ENCODE assay signal across 1 cellular context in the genomic region with DNA sequence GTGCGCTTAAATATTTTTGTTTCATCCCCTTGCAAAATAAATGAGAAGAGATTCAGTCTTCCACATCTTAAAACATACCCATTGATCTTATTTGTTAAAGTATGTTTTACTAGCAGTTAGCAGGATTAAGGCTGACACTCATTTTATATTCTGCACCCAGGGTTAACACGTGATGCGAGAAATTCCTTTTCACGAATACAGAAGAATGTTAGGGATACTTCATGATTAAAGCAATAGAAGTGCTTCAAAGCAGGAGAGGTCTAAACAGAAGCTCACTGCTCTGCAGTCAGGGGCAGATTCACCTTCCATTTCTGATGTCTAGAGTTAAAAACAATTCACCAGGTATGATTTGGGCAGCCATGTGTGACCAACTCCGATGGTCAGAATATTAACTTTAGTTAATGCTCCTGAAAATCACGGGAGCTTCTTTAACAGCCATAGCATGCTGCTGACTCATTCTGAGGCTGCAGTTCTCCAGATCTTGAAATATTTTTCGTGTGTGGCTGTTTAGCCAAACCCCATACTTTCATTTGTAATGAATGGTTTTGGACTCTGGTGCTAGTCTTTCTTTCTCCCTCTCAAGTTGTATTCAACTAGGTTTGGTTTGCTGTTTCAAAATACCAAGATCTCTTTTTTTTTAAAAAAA.
TF ChIP-seq lines count a peak whose summit lies in the region.

No MANE protein-coding gene starts in this region.

TF ChIP-seq in IMR-90, 13 proteins besides CTCF, POLR2A, EP300 and RAD21:
- TF ChIP-seq MXI1 (IDR thresholded peaks at IDR 0.05; ENCODE audit: borderline replicate concordance, low read depth, low read length) (0 out of 2 replicates have a peak, but pooled peaks have one; percentile 18), RFX5 (IDR thresholded peaks at IDR 0.05; ENCODE audit: low read depth, low read length) (no peak), FOS (IDR thresholded peaks at IDR 0.05; ENCODE audit: low read depth, low read length) (peak; percentile 44; the same call in 1 of the 2 replicates), MAFK (IDR thresholded peaks at IDR 0.05; ENCODE audit: low read depth, low read length) (peak; percentile 55; the same call in 1 of the 2 replicates), BHLHE40 (IDR thresholded peaks at IDR 0.05; ENCODE audit: low read depth, low read length) (peak; percentile 59), NFE2L2 (IDR thresholded peaks at IDR 0.05; ENCODE audit: low read depth, low read length) (peak; percentile 97)
- TF ChIP-seq, protein P1, sequence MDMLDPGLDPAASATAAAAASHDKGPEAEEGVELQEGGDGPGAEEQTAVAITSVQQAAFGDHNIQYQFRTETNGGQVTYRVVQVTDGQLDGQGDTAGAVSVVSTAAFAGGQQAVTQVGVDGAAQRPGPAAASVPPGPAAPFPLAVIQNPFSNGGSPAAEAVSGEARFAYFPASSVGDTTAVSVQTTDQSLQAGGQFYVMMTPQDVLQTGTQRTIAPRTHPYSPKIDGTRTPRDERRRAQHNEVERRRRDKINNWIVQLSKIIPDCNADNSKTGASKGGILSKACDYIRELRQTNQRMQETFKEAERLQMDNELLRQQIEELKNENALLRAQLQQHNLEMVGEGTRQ (IDR thresholded peaks at IDR 0.05; ENCODE audit: low read depth, low read length), result no peak
- TF ChIP-seq, protein P2, sequence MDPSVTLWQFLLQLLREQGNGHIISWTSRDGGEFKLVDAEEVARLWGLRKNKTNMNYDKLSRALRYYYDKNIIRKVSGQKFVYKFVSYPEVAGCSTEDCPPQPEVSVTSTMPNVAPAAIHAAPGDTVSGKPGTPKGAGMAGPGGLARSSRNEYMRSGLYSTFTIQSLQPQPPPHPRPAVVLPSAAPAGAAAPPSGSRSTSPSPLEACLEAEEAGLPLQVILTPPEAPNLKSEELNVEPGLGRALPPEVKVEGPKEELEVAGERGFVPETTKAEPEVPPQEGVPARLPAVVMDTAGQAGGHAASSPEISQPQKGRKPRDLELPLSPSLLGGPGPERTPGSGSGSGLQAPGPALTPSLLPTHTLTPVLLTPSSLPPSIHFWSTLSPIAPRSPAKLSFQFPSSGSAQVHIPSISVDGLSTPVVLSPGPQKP (IDR thresholded peaks at IDR 0.05; ENCODE audit: borderline replicate concordance, low read depth, low read length), result no peak
TF ChIP-seq in IMR-90: peak in this region for 5.
